In the genomic region with DNA sequence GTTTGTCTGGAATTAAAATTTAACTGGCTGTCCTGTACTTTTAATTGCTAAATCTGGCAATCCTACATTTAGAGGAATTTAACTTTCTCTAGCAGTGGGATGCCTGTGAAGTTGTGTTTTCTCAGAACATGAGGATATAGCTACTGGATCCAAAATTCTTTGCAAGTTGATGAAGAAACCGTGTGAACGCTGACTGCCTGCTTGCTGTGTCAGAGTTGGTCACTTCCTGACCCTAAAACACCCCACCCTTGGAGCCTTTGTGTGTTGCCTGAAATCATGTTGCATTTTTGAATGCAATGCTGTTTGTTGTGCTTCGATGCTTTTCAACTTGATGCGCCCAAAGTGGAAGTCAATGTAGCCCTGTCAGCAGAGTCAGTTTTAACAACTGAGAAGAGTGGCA, we compare ENCODE assay signal across 18 cellular contexts.
DNase-seq lines count a peak whose midpoint lies in the region; TF ChIP-seq lines count a peak whose summit lies in the region.
"Had no signal": no experiment of that assay in that cellular context is flagged by ENCODE, and none has a peak within 500 bp of the region (broad histone marks: within the 10 kb centered on the region; RNA-seq: fewer than 3 reads in every experiment).

No MANE protein-coding gene starts in this region.

- H3K27me3 ChIP-seq in trophoblast cell (ENCODE audit: insufficient read depth, low read length) (no peaks in the 10 kb centered on the region), transverse colon (no peaks in the 10 kb centered on the region)

- H2AK5ac ChIP-seq in trophoblast cell (ENCODE audit: low read length): no peak overlapping the region

- H3K36me3 ChIP-seq in trophoblast cell (ENCODE audit: control insufficient read depth in 1 of 2, insufficient read depth in 2 of 2, low read length in 2 of 2): no peaks in the 10 kb centered on the region
- no peaks in the 10 kb centered on the region for H3K36me3 ChIP-seq in transverse colon

- TF ChIP-seq CTCF in fibroblast of mammary gland (conservative IDR thresholded peaks at IDR 0.05; ENCODE audit: control insufficient read depth, insufficient read depth, low read depth, low read length) (no peak), transverse colon (IDR thresholded peaks at IDR 0.05) (no peak)

- H3K4ac ChIP-seq in trophoblast cell (ENCODE audit: low read depth, low read length): no peak overlapping the region

- H3K4me3 ChIP-seq in fibroblast of mammary gland (ENCODE audit: control insufficient read depth, low read depth, low read length): no peak overlapping the region
- no peak overlapping the region for H3K4me3 ChIP-seq in trophoblast cell (ENCODE audit: low read depth, low read length)
- no peak overlapping the region for H3K4me3 ChIP-seq in transverse colon
- H3K4me3 ChIP-seq: A549, PC-9 had no signal

- no peak overlapping the region for H3K14ac ChIP-seq in trophoblast cell (ENCODE audit: low read length)

- no peak overlapping the region for H4K12ac ChIP-seq in trophoblast cell (ENCODE audit: low read depth, low read length)

- H3K18ac ChIP-seq in trophoblast cell (ENCODE audit: low read length): no peak overlapping the region

- H3K27ac ChIP-seq in trophoblast cell (ENCODE audit: low read depth, low read length) (no peak overlapping the region), transverse colon (no peak overlapping the region)
- H3K27ac ChIP-seq: A549, KMS-11, PC-9 had no signal

- no peak overlapping the region for H2BK5ac ChIP-seq in trophoblast cell (ENCODE audit: low read depth, low read length, poor library complexity)

- H2BK120ac ChIP-seq in trophoblast cell (ENCODE audit: insufficient read depth, low read length, poor library complexity): no peak overlapping the region

- H3K4me1 ChIP-seq in trophoblast cell (ENCODE audit: control insufficient read depth in 1 of 2, insufficient read depth in 2 of 2, low read length in 2 of 2): no peaks in the 10 kb centered on the region
- H3K4me1 ChIP-seq in transverse colon: no peaks in the 10 kb centered on the region
- H3K4me1 ChIP-seq: A549 had no signal

- H4K8ac ChIP-seq in trophoblast cell (ENCODE audit: low read depth, low read length): no peak overlapping the region

- H3K79me2 ChIP-seq in trophoblast cell (ENCODE audit: control insufficient read depth, insufficient read depth, low read length, poor library complexity): no peaks in the 10 kb centered on the region

- intact Hi-C loops in transverse colon (cut with DNase I; ENCODE audit: low total_unique reads): no loop called here

- no peak for TF ChIP-seq POLR2A in transverse colon (IDR thresholded peaks at IDR 0.05)

- no CpG with 5 or more reads among the region's 4 CpGs for WGBS in trophoblast cell (ENCODE audit: extremely low coverage, insufficient coverage, insufficient read length)
- WGBS in transverse colon (ENCODE audit: low coverage in 1 of 2), 2 donors: 89 to 96% methylated on average over 3 to 4 of the region's 4 CpGs

- TF ChIP-seq EP300 in transverse colon (IDR thresholded peaks at IDR 0.05; ENCODE audit: low read depth): no peak

- H3K9ac ChIP-seq in trophoblast cell (ENCODE audit: low read length): peak overlapping the region; percentile 18
- H3K9ac ChIP-seq: KMS-11 had no signal

- DNase-seq in GM03348 (ENCODE audit: low spot score) (peak; percentile 6), HT1080 (ENCODE audit: low read depth) (peak; percentile 32), fibroblast of mammary gland (ENCODE audit: low read depth) (peak; percentile 30), trophoblast cell (no peak), activated gamma-delta T cell treated with Interleukin-2 at 50 U/mL for 16 hours (no peak), transverse colon (no peak), GM19240 (ENCODE audit: insufficient read length, low spot score) (no peak)
- DNase-seq: CD8-positive, alpha-beta memory T cell; DMS53; EL; HFFc6; NCI-H1417; NCI-H187 treated with DMSO at 0.1 percent for 48 hours; NCI-H345; NCI-H524 treated with DMSO at 0.1 percent for 48 hours; PC-9 had no signal

- no peaks in the 10 kb centered on the region for H3K79me1 ChIP-seq in trophoblast cell (ENCODE audit: low read length)

- in situ Hi-C loops in transverse colon (cut with MboI; ENCODE audit: low pct_ligation_motif_present in 1 of 4, low pct_unique_long_range_greater_than_20kb in 1 of 4, low sequenced_read_pairs in 3 of 4): no loop called here

- H3K4me2 ChIP-seq in trophoblast cell (ENCODE audit: low read length): no peak overlapping the region
- H3K4me2 ChIP-seq: A549, KMS-11, PC-9 had no signal

- H2BK12ac ChIP-seq in trophoblast cell (ENCODE audit: low read length): no peak overlapping the region

- no peak overlapping the region for H4K91ac ChIP-seq in trophoblast cell (ENCODE audit: low read depth, low read length)

- no peak overlapping the region for H2AFZ ChIP-seq in trophoblast cell (ENCODE audit: insufficient read depth, low read length, poor library complexity)
- H2AFZ ChIP-seq: PC-9 had no signal

- no peak overlapping the region for H3K23ac ChIP-seq in trophoblast cell (ENCODE audit: low read length)

- H3K9me3 ChIP-seq in trophoblast cell (ENCODE audit: insufficient read depth, low read depth, low read length) (no peaks in the 10 kb centered on the region), transverse colon (no peaks in the 10 kb centered on the region)
- H3K9me3 ChIP-seq: A549 had no signal

Comparison
In these comparisons a context has a peak if more than half of its experiments do, and no peak if none do; other contexts are left out.
1. DNase-seq: peak in GM03348 (single experiment), HT1080 (single experiment) and fibroblast of mammary gland (single experiment); none in trophoblast cell (0 of 2), activated gamma-delta T cell treated with Interleukin-2 at 50 U/mL for 16 hours (single experiment), transverse colon (single experiment) and GM19240 (single experiment).